1 cellular context compared by ENCODE assay signal in genomic region chr2:149125031-149125725, GRCh38.
TF ChIP-seq lines count a peak whose summit lies in the region.

No MANE protein-coding gene starts in this region.

TF ChIP-seq in GM23338, 12 proteins besides CTCF, POLR2A, EP300 and RAD21 (continued from another document):
- TF ChIP-seq ZNF462 (CRISPR knock-in tag; IDR thresholded peaks at IDR 0.05) (no peak), EZH2 (IDR thresholded peaks at IDR 0.05; ENCODE audit: low read depth, unreplicated experiment) (no peak)
